12 cellular contexts compared by ENCODE assay signal in genomic region chr11:73386568-73386967, GRCh38. TPM values are rescaled to one million over a fixed set of nuclear protein-coding genes. Genes with fewer than 3 reads are reported as not detected.
DNase-seq lines count a peak whose midpoint lies in the region; ATAC-seq and TF ChIP-seq lines count a peak whose summit lies in the region.
"Had no signal": no experiment of that assay in that cellular context is flagged by ENCODE, and none has a peak within 500 bp of the region (broad histone marks: within the 10 kb centered on the region; RNA-seq: fewer than 3 reads in every experiment).

No MANE protein-coding gene starts in this region.

- ATAC-seq in left lung (no peak), GM21390 (IDR thresholded peaks at IDR 0.05; ENCODE audit: unreplicated experiment) (no peak), GM21526 (IDR thresholded peaks at IDR 0.05; ENCODE audit: low FRiP score, unreplicated experiment) (no peak)

- H3K4me1 Mint-ChIP-seq in activated CD4-positive, alpha-beta memory T cell treated with anti-CD3 and anti-CD28 coated beads, Interleukin-2, amount 10 ng/mL, durations not matched to agents 7 days and 5 days: peaks cover 64% of the 10 kb centered on the region
- peaks cover 51% of the 10 kb centered on the region for H3K4me1 Mint-ChIP-seq in activated CD4-positive, alpha-beta memory T cell treated with anti-CD3 and anti-CD28 coated beads for 36 hours (ENCODE audit: low read depth)

- H3K27ac Mint-ChIP-seq in activated CD4-positive, alpha-beta memory T cell treated with anti-CD3 and anti-CD28 coated beads, Interleukin-2, amount 10 ng/mL, durations not matched to agents 7 days and 5 days: peak overlapping the region; percentile 81
- no peak overlapping the region for H3K27ac Mint-ChIP-seq in activated CD4-positive, alpha-beta memory T cell treated with anti-CD3 and anti-CD28 coated beads for 36 hours

- H3K27ac ChIP-seq in Peyer's patch: peak overlapping the region; percentile 2 to 99 (median 56)
- H3K27ac ChIP-seq in left lung: peak overlapping the region; percentile 85 to 95
- peak overlapping the region in 3 of 5 donors; percentile 5 to 83 (median 76) for H3K27ac ChIP-seq in stomach
- H3K27ac ChIP-seq: GM23248 had no signal

- CTCF ChIA-PET in activated CD4-positive, alpha-beta memory T cell treated with anti-CD3 and anti-CD28 coated beads, Interleukin-2, amount 10 ng/mL, durations not matched to agents 7 days and 5 days (lab: Charles Lee): interaction anchor here (4.1 kb wide), 1 partner anchor 35 kb away, joined by 35 read pairs; no protein-coding TSS in a partner anchor
- CTCF ChIA-PET in activated CD4-positive, alpha-beta memory T cell treated with anti-CD3 and anti-CD28 coated beads for 36 hours (lab: Charles Lee): no interaction called here

- no peak overlapping the region for H3K4me3 Mint-ChIP-seq in activated CD4-positive, alpha-beta memory T cell treated with anti-CD3 and anti-CD28 coated beads, Interleukin-2, amount 10 ng/mL, durations not matched to agents 7 days and 5 days
- no peak overlapping the region for H3K4me3 Mint-ChIP-seq in activated CD4-positive, alpha-beta memory T cell treated with anti-CD3 and anti-CD28 coated beads for 36 hours

- H3K9me3 Mint-ChIP-seq in activated CD4-positive, alpha-beta memory T cell treated with anti-CD3 and anti-CD28 coated beads, Interleukin-2, amount 10 ng/mL, durations not matched to agents 7 days and 5 days: no peaks in the 10 kb centered on the region
- H3K9me3 Mint-ChIP-seq in activated CD4-positive, alpha-beta memory T cell treated with anti-CD3 and anti-CD28 coated beads for 36 hours: no peaks in the 10 kb centered on the region

- TF ChIP-seq EP300 in stomach (IDR thresholded peaks at IDR 0.05): no peak

- POLR2A ChIA-PET in activated CD4-positive, alpha-beta memory T cell treated with anti-CD3 and anti-CD28 coated beads, Interleukin-2, amount 10 ng/mL, durations not matched to agents 7 days and 5 days (lab: Charles Lee): no interaction called here
- POLR2A ChIA-PET in activated CD4-positive, alpha-beta memory T cell treated with anti-CD3 and anti-CD28 coated beads for 36 hours (lab: Charles Lee): no interaction called here

- peaks cover 22% of the 10 kb centered on the region for H3K36me3 Mint-ChIP-seq in activated CD4-positive, alpha-beta memory T cell treated with anti-CD3 and anti-CD28 coated beads, Interleukin-2, amount 10 ng/mL, durations not matched to agents 7 days and 5 days (ENCODE audit: low read depth)
- no peaks in the 10 kb centered on the region for H3K36me3 Mint-ChIP-seq in activated CD4-positive, alpha-beta memory T cell treated with anti-CD3 and anti-CD28 coated beads for 36 hours

- TF ChIP-seq CTCF in Peyer's patch (IDR thresholded peaks at IDR 0.05) (no peak), left lung (IDR thresholded peaks at IDR 0.05) (no peak), stomach (IDR thresholded peaks at IDR 0.05) (no peak)

- H3K9me3 ChIP-seq in Peyer's patch: no peaks in the 10 kb centered on the region
- no peaks in the 10 kb centered on the region for H3K9me3 ChIP-seq in left lung
- H3K9me3 ChIP-seq in stomach: no peaks in the 10 kb centered on the region

- intact Hi-C loops in activated CD4-positive, alpha-beta memory T cell treated with anti-CD3 and anti-CD28 coated beads for 36 hours (cut with micrococcal nuclease): no loop called here
- intact Hi-C loops in left lung (cut with DNase I) (no loop called here), stomach (cut with DNase I; ENCODE audit: low total_unique reads) (no loop called here)

- no peaks in the 10 kb centered on the region for H3K36me3 ChIP-seq in Peyer's patch
- peaks cover 0 to 20% of the 10 kb centered on the region in 2 donors for H3K36me3 ChIP-seq in left lung
- H3K36me3 ChIP-seq in stomach: peaks cover 0 to under 1% (median 0%) of the 10 kb centered on the region in 4 donors

- no peak for DNase-seq in activated CD4-positive, alpha-beta memory T cell treated with anti-CD3 and anti-CD28 coated beads, Interleukin-2, amount 10 ng/mL, durations not matched to agents 7 days and 5 days
- no peak for DNase-seq in activated CD4-positive, alpha-beta memory T cell treated with anti-CD3 and anti-CD28 coated beads for 36 hours
- DNase-seq in Peyer's patch: no peak
- no peak for DNase-seq in left lung
- DNase-seq in stomach: no peak
- DNase-seq in A172 (ENCODE audit: low spot score): no peak
- DNase-seq: foreskin melanocyte, GM23248, mammary epithelial cell, NCI-H2081 treated with DMSO at 0.1 percent for 48 hours had no signal

- H3K4me1 ChIP-seq in Peyer's patch: peaks cover 0 to 68% (median 48%) of the 10 kb centered on the region in 4 donors
- peaks cover 51 to 83% of the 10 kb centered on the region in 2 donors for H3K4me1 ChIP-seq in left lung
- peaks cover 7 to 77% (median 34%) of the 10 kb centered on the region in 4 donors for H3K4me1 ChIP-seq in stomach

- H3K4me3 ChIP-seq in Peyer's patch: no peak overlapping the region
- H3K4me3 ChIP-seq in left lung: peak overlapping the region in 1 of 2 donors; percentile 26
- no peak overlapping the region for H3K4me3 ChIP-seq in stomach
- H3K4me3 ChIP-seq: GM23248 had no signal

- H3K27me3 Mint-ChIP-seq in activated CD4-positive, alpha-beta memory T cell treated with anti-CD3 and anti-CD28 coated beads, Interleukin-2, amount 10 ng/mL, durations not matched to agents 7 days and 5 days: no peaks in the 10 kb centered on the region
- H3K27me3 Mint-ChIP-seq in activated CD4-positive, alpha-beta memory T cell treated with anti-CD3 and anti-CD28 coated beads for 36 hours: no peaks in the 10 kb centered on the region

- TF ChIP-seq POLR2A in Peyer's patch (IDR thresholded peaks at IDR 0.05) (no peak), stomach (IDR thresholded peaks at IDR 0.05) (no peak)

- no peaks in the 10 kb centered on the region for H3K27me3 ChIP-seq in Peyer's patch
- no peaks in the 10 kb centered on the region for H3K27me3 ChIP-seq in left lung
- H3K27me3 ChIP-seq in stomach: no peaks in the 10 kb centered on the region

- WGBS in stomach, 5 donors: 86 to 95% (median 90%) methylated on average over 7 of the region's 7 CpGs

RNA-seq across cellular contexts. Expression of gene RELT, which starts 10.4 kb away (rescaled TPM):
- 10 to 100 TPM; 26.0 to 27.3 TPM for total RNA-seq in activated CD4-positive, alpha-beta memory T cell treated with anti-CD3 and anti-CD28 coated beads, Interleukin-2, amount 10 ng/mL, durations not matched to agents 7 days and 5 days
- 10 to 100 TPM; 18.5 to 18.9 TPM for total RNA-seq in activated CD4-positive, alpha-beta memory T cell treated with anti-CD3 and anti-CD28 coated beads for 36 hours
- total RNA-seq in Peyer's patch (10 to 100 TPM in 1 of 4 donors, 1 to 10 TPM in 3; 1.2 to 19.0 (median 4.7) TPM), left lung (10 to 100 TPM; 11.7 to 30.7 TPM), stomach (10 to 100 TPM in 1 of 5 donors, 1 to 10 TPM in 2, not detected in 2; 2.2 to 18.7 (median 2.9) TPM)
- polyA plus RNA-seq in stomach: 1 to 10 TPM; 1.2 to 1.6 (median 1.2) TPM
- total RNA-seq in A172 (2014; rRNA removed; shearing (Covaris generic)): 15.5 and 17.0 TPM in 2 replicates
